In the genomic region with DNA sequence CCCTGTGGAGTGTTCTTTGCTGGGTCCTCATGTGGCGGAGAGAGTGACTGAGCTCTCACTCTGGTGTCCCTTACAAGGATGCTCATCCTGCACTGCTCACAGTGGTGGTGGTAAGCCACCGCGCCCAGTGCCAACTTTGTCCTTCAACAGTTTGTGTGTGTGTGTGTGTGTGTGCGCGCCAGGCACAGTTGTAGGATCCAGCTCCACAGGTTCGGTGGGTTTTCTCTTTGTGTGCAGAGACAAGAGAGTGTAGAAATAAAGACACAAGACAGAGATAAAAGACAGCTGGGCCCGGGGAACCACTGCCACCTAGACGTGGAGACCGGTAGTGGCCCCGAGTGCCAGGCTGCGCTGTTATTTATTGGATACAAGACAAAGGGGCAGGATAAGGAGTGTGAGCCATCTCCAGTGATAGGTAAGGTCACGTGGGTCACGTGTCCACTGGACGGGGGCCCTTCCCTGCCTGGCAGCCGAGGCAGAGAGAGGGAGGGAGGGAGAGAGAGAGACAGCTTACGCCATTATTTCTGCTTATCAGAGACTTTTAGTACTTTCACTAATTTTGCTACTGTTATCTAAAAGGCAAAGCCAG, we compare ENCODE assay signal across 8 cellular contexts. TPM values are rescaled to one million over a fixed set of nuclear protein-coding genes. Genes with fewer than 3 reads are reported as not detected.
DNase-seq lines count a peak whose midpoint lies in the region; ATAC-seq, FAIRE-seq and TF ChIP-seq lines count a peak whose summit lies in the region.
"Not testable (repeated sequence)": the region's sequence is repeated elsewhere in the genome, so short reads cannot be mapped to it uniquely, and the experiment has no call there.

No MANE protein-coding gene starts in this region.

- 10 to 29% methylated on average over 16 of the region's 16 CpGs for WGBS in sigmoid colon, 2 donors
- 31 to 37% methylated on average over 16 of the region's 16 CpGs for WGBS in upper lobe of left lung, 2 donors

- dilution Hi-C loops in keratinocyte (cut with MboI; ENCODE audit: extremely low pct_ligation_motif_present, low sequenced_read_pairs), result not testable (repeated sequence)

- H2AFZ ChIP-seq in keratinocyte (ENCODE audit: control insufficient read depth, low read length), result peak overlapping the region; percentile 3

- peak overlapping the region; percentile 96 for H3K27ac Mint-ChIP-seq in dendritic cell treated with granulocyte-macrophage colony-stimulating factor and Interleukin-4, amounts not matched to agents 40 ng/mL and 50 ng/mL, for 4 days

- not testable (repeated sequence) for H3K36me3 ChIP-seq in keratinocyte (ENCODE audit: control insufficient read depth in 2 of 2, extremely low read depth in 1 of 2, insufficient read depth in 2 of 2, low read length in 2 of 2); sigmoid colon; upper lobe of left lung

- FAIRE-seq in keratinocyte (lab: Jason Lieb, UNC), result not testable (repeated sequence)

- not testable (repeated sequence) for H3K36me3 Mint-ChIP-seq in dendritic cell treated with granulocyte-macrophage colony-stimulating factor and Interleukin-4, amounts not matched to agents 40 ng/mL and 50 ng/mL, for 4 days (ENCODE audit: low read depth)

- not testable (repeated sequence) for H3K9me3 Mint-ChIP-seq in dendritic cell treated with granulocyte-macrophage colony-stimulating factor and Interleukin-4, amounts not matched to agents 40 ng/mL and 50 ng/mL, for 4 days

- peak overlapping the region; percentile 78 for H3K4me3 Mint-ChIP-seq in dendritic cell treated with granulocyte-macrophage colony-stimulating factor and Interleukin-4, amounts not matched to agents 40 ng/mL and 50 ng/mL, for 4 days

- H3K27ac ChIP-seq in keratinocyte (ENCODE audit: control insufficient read depth, insufficient read depth, low read length) (peak overlapping the region; percentile 30), sigmoid colon (peak overlapping the region; percentile 66 to 81 (median 78)), upper lobe of left lung (peak overlapping the region; percentile 79 to 86 (median 81))

- not testable (repeated sequence) for H3K79me2 ChIP-seq in keratinocyte (ENCODE audit: control insufficient read depth, insufficient read depth, low read length)

- H3K4me3 ChIP-seq in keratinocyte (ENCODE audit: control insufficient read depth in 2 of 3, extremely low read depth in 1 of 3, insufficient read depth in 2 of 3, low read depth in 1 of 3, low read length in 3 of 3), result not testable (repeated sequence)
- H3K4me3 ChIP-seq in sigmoid colon (peak overlapping the region in 3 of 4 donors; percentile 10 to 14 (median 13)), upper lobe of left lung (peak overlapping the region in 3 of 4 donors; percentile 9 to 39 (median 36))

- not testable (repeated sequence) for H3K27me3 Mint-ChIP-seq in dendritic cell treated with granulocyte-macrophage colony-stimulating factor and Interleukin-4, amounts not matched to agents 40 ng/mL and 50 ng/mL, for 4 days

- H3K4me1 ChIP-seq in keratinocyte (ENCODE audit: control insufficient read depth, extremely low read depth, insufficient read depth, low read length), result not testable (repeated sequence)
- H3K4me1 ChIP-seq in sigmoid colon, result peaks cover 0 to 14% (median 6%) of the 10 kb centered on the region in 4 donors
- peaks cover 10 to 20% (median 14%) of the 10 kb centered on the region in 4 donors for H3K4me1 ChIP-seq in upper lobe of left lung

- H3K9me3 ChIP-seq in keratinocyte (ENCODE audit: control insufficient read depth, low read depth, low read length); sigmoid colon; upper lobe of left lung: not testable (repeated sequence)

- H3K4me2 ChIP-seq in keratinocyte (ENCODE audit: control insufficient read depth, extremely low read depth, insufficient read depth, low read depth, low read length), result peak overlapping the region; percentile 16

- TF ChIP-seq EP300 in sigmoid colon (IDR thresholded peaks at IDR 0.05); upper lobe of left lung (IDR thresholded peaks at IDR 0.05): not testable (repeated sequence)

- peak overlapping the region; percentile 40 for H3K9ac ChIP-seq in keratinocyte (ENCODE audit: control insufficient read depth, extremely low read depth, insufficient read depth, low read length)

- H4K20me1 ChIP-seq in keratinocyte (ENCODE audit: control insufficient read depth, extremely low read depth, insufficient read depth, low read length), result not testable (repeated sequence)

- H3K9me1 ChIP-seq in keratinocyte (ENCODE audit: control insufficient read depth, extremely low read depth, insufficient read depth, low read length), result not testable (repeated sequence)

- not testable (repeated sequence) for H3K27me3 ChIP-seq in keratinocyte (ENCODE audit: control insufficient read depth, extremely low read depth, insufficient read depth, low read length); sigmoid colon; upper lobe of left lung

- peaks cover 14% of the 10 kb centered on the region for H3K4me1 Mint-ChIP-seq in dendritic cell treated with granulocyte-macrophage colony-stimulating factor and Interleukin-4, amounts not matched to agents 40 ng/mL and 50 ng/mL, for 4 days (ENCODE audit: low read depth)

- TF ChIP-seq CTCF in keratinocyte (optimal IDR thresholded peaks at IDR 0.05 in 1 of 3, IDR thresholded peaks at IDR 0.05 in 1 of 3, conservative IDR thresholded peaks at IDR 0.05 in 1 of 3; ENCODE audit: extremely low read depth in 1 of 3, insufficient read depth in 2 of 3, low read length in 3 of 3) (peak; percentile 45 to 66 (median 58)), sigmoid colon (IDR thresholded peaks at IDR 0.05) (peak; percentile 59 to 75 (median 66)), upper lobe of left lung (IDR thresholded peaks at IDR 0.05) (peak; percentile 64 to 81 (median 75))

- not testable (repeated sequence) for TF ChIP-seq POLR2A in sigmoid colon (IDR thresholded peaks at IDR 0.05)
- TF ChIP-seq POLR2A in upper lobe of left lung (IDR thresholded peaks at IDR 0.05), result peak in 1 of 4 donors; percentile 37

- ATAC-seq in upper lobe of left lung (ENCODE audit: low FRiP score in 2 of 2), result peak; percentile 47 to 69

- DNase-seq in GM04504 (ENCODE audit: low read depth) (peak; percentile 15), NCI-H1092 treated with DMSO at 0.1 percent for 48 hours (lab: John Stamatoyannopoulos, UW) (peak; percentile 51), RPMI8226 (peak; percentile 87), keratinocyte (ENCODE audit: low read depth, low spot score) (peak; percentile 41), sigmoid colon (peak; percentile 88), upper lobe of left lung (peak; percentile 84 to 86)
- peak; percentile 28 for DNase-seq in activated CD8-positive, alpha-beta memory T cell treated with anti-CD3 and anti-CD28 coated beads, Interleukin-2, amount 50 U/mL, for 24 hours (ENCODE audit: extremely low read depth)

- intact Hi-C loops in dendritic cell treated with granulocyte-macrophage colony-stimulating factor and Interleukin-4, amounts not matched to agents 40 ng/mL and 50 ng/mL, for 4 days (cut with micrococcal nuclease); sigmoid colon (cut with DNase I): not testable (repeated sequence)

RNA-seq across cellular contexts. Expression of a gene that starts 7.1 kb away (rescaled TPM):
- 19.9 to 23.0 TPM (median 22.0 TPM) in 3 replicates for polyA plus RNA-seq in keratinocyte
- 19.1 TPM for polyA plus RNA-seq in keratinocyte (2011; ENCODE audit: low read depth)
- 9.3 and 25.1 TPM in 2 replicates for polyA plus RNA-seq in keratinocyte (2011; cell fraction: cytosol; rRNA removed)
- 23.7 and 29.2 TPM in 2 replicates for polyA plus RNA-seq in keratinocyte (2011; cell fraction: nucleus; rRNA removed)
- 13.5 and 40.5 TPM in 2 replicates for polyA plus RNA-seq in keratinocyte (2012; ENCODE audit: low replicate concordance)
- polyA minus RNA-seq in keratinocyte, result 9.3 to 18.3 TPM (median 12.0 TPM) in 3 replicates
- polyA minus RNA-seq in keratinocyte (2011; cell fraction: cytosol; rRNA and poly(A)+ RNA removed), result 40.3 TPM
- 15.6 and 16.5 TPM in 2 replicates for polyA minus RNA-seq in keratinocyte (2011; cell fraction: nucleus; rRNA and poly(A)+ RNA removed)
- 10 to 100 TPM in 3 of 4 donors, 1 to 10 TPM in 1; 8.6 to 14.7 (median 12.1) TPM for total RNA-seq in sigmoid colon
- 10 to 100 TPM; 12.6 to 40.4 (median 13.6) TPM for polyA plus RNA-seq in sigmoid colon
- total RNA-seq in upper lobe of left lung, result 10 to 100 TPM; 18.5 to 31.9 (median 24.0) TPM

RNA-seq across cellular contexts. Expression of a gene that starts 33.3 kb away (rescaled TPM):
- polyA plus RNA-seq in keratinocyte (18.4 to 24.9 TPM (median 20.6 TPM) in 3 replicates), sigmoid colon (10 to 100 TPM in 1 of 3 donors, 1 to 10 TPM in 2; 4.8 to 49.4 (median 5.3) TPM)
- polyA plus RNA-seq in keratinocyte (2011; ENCODE audit: low read depth), result 7.0 TPM
- 5.6 and 13.4 TPM in 2 replicates for polyA plus RNA-seq in keratinocyte (2011; cell fraction: cytosol; rRNA removed)
- 62.1 and 71.7 TPM in 2 replicates for polyA plus RNA-seq in keratinocyte (2011; cell fraction: nucleus; rRNA removed)
- polyA plus RNA-seq in keratinocyte (2012; ENCODE audit: low replicate concordance), result 13.6 and 24.6 TPM in 2 replicates
- 10.3 to 16.7 TPM (median 12.5 TPM) in 3 replicates for polyA minus RNA-seq in keratinocyte
- polyA minus RNA-seq in keratinocyte (2011; cell fraction: cytosol; rRNA and poly(A)+ RNA removed), result 21.3 TPM
- polyA minus RNA-seq in keratinocyte (2011; cell fraction: nucleus; rRNA and poly(A)+ RNA removed), result 31.8 and 34.4 TPM in 2 replicates
- total RNA-seq in sigmoid colon (10 to 100 TPM; 11.1 to 47.1 (median 13.1) TPM), upper lobe of left lung (100 to 1,000 TPM in 1 of 6 donors, 10 to 100 TPM in 5; 19.9 to 120 (median 26.9) TPM)

RNA-seq across cellular contexts. Expression of a gene that starts 35.6 kb away (rescaled TPM):
- 0.12 to 0.28 TPM (median 0.12 TPM) in 3 replicates for polyA plus RNA-seq in keratinocyte
- polyA plus RNA-seq in keratinocyte (2011; ENCODE audit: low read depth), result not detected
- polyA plus RNA-seq in keratinocyte (2011; cell fraction: cytosol; rRNA removed), result 0.18 and 0.29 TPM in 2 replicates
- 0.23 and 0.56 TPM in 2 replicates for polyA plus RNA-seq in keratinocyte (2011; cell fraction: nucleus; rRNA removed)
- 0.80 and 0.93 TPM in 2 replicates for polyA plus RNA-seq in keratinocyte (2012; ENCODE audit: low replicate concordance)
- polyA minus RNA-seq in keratinocyte, result not detected in 3 replicates
- polyA minus RNA-seq in keratinocyte (2011; cell fraction: cytosol; rRNA and poly(A)+ RNA removed), result not detected
- polyA minus RNA-seq in keratinocyte (2011; cell fraction: nucleus; rRNA and poly(A)+ RNA removed), result 1.1 TPM in 1 of 2 replicates, not detected in the other
- total RNA-seq in sigmoid colon, result 10 to 100 TPM; 15.3 to 35.2 (median 17.6) TPM
- polyA plus RNA-seq in sigmoid colon, result 1 to 10 TPM in 2 of 3 donors, not detected in 1; 3.7 to 4.8 TPM
- 1 to 10 TPM in 5 of 6 donors, not detected in 1; 1.8 to 3.6 (median 3.1) TPM for total RNA-seq in upper lobe of left lung

RNA-seq across cellular contexts. Expression of a gene that starts 55.4 kb away (rescaled TPM):
- polyA plus RNA-seq in keratinocyte, result 0.39 to 0.72 TPM (median 0.45 TPM) in 3 replicates
- polyA plus RNA-seq in keratinocyte (2011; ENCODE audit: low read depth), result not detected
- polyA plus RNA-seq in keratinocyte (2011; cell fraction: cytosol; rRNA removed), result 0.26 and 0.73 TPM in 2 replicates
- polyA plus RNA-seq in keratinocyte (2011; cell fraction: nucleus; rRNA removed), result 0.13 and 0.16 TPM in 2 replicates
- polyA plus RNA-seq in keratinocyte (2012; ENCODE audit: low replicate concordance), result 0.42 and 0.49 TPM in 2 replicates
- 0.45 TPM in 1 of 3 replicates, not detected in the others for polyA minus RNA-seq in keratinocyte
- polyA minus RNA-seq in keratinocyte (2011; cell fraction: cytosol; rRNA and poly(A)+ RNA removed), result not detected
- polyA minus RNA-seq in keratinocyte (2011; cell fraction: nucleus; rRNA and poly(A)+ RNA removed), result not detected in 2 replicates
- total RNA-seq in sigmoid colon, result under 1 TPM; 0.16 to 0.55 (median 0.45) TPM
- 1 to 10 TPM in 1 of 3 donors, under 1 TPM in 1, not detected in 1; under 0.01 to 1.5 TPM for polyA plus RNA-seq in sigmoid colon
- total RNA-seq in upper lobe of left lung, result 10 to 100 TPM in 5 of 6 donors, 1 to 10 TPM in 1; 9.2 to 20.9 (median 14.7) TPM

Comparison
In these comparisons a context has a peak if more than half of its experiments do, and no peak if none do; other contexts are left out.
1. DNase-seq: peak in every context shown above with its lines; median percentile 88 in sigmoid colon; 87 in RPMI8226; 85 in upper lobe of left lung; 51 in NCI-H1092 treated with DMSO at 0.1 percent for 48 hours; 41 in keratinocyte; 28 in activated CD8-positive, alpha-beta memory T cell treated with anti-CD3 and anti-CD28 coated beads, Interleukin-2, amount 50 U/mL, for 24 hours; 15 in GM04504.
2. H3K27ac ChIP-seq: peak in every context shown above with its lines; median percentile 81 in upper lobe of left lung; 78 in sigmoid colon; 30 in keratinocyte.